ENCODE assay signal across 24 cellular contexts in genomic region chr12:119381471-119382235, GRCh38. TPM values are rescaled to one million over a fixed set of nuclear protein-coding genes. Genes with fewer than 3 reads are reported as not detected.
"Had no signal": no experiment of that assay in that cellular context is flagged by ENCODE, and none has a peak within 500 bp of the region (broad histone marks: within the 10 kb centered on the region; RNA-seq: fewer than 3 reads in every experiment).

No MANE protein-coding gene starts in this region.

- DNase-seq: activated CD4-positive, alpha-beta T cell treated with anti-CD3 and anti-CD28 coated beads for 4 hours; activated CD8-positive, alpha-beta memory T cell treated with anti-CD3 and anti-CD28 coated beads, Interleukin-2, amount 50 U/mL, for 48 hours; activated CD8-positive, alpha-beta T cell treated with anti-CD3 and anti-CD28 coated beads for 36 hours; activated naive CD4-positive, alpha-beta T cell treated with anti-CD3 and anti-CD28 coated beads, Interleukin-2, amount 50 U/mL, for 16 hours; activated naive CD8-positive, alpha-beta T cell treated with anti-CD3 and anti-CD28 coated beads, Interleukin-2, amount 10 ng/mL, durations not matched to agents 7 days and 5 days; activated T-cell treated with anti-CD3 and anti-CD28 coated beads, Interleukin-2, amount 50 U/mL, for 1 hour; adrenal gland; anterior cingulate cortex; Karpas-422; MM.1S; NCI-H1105; NCI-H1436 treated with DMSO at 0.1 percent for 48 hours; NCI-H187; NCI-H2081; NCI-H510A treated with DMSO at 0.1 percent for 48 hours; NCI-H69; NK-92 treated with Interleukin-12 subunit alpha and Interleukin-12 subunit beta, amount 100 ng/mL, for 24 hours; OCI-M1; Peyer's patch; SHP77 treated with DMSO at 0.1 percent for 48 hours had no signal

- H3K27me3 Mint-ChIP-seq: activated CD8-positive, alpha-beta T cell treated with anti-CD3 and anti-CD28 coated beads for 36 hours; activated naive CD8-positive, alpha-beta T cell treated with anti-CD3 and anti-CD28 coated beads, Interleukin-2, amount 10 ng/mL, durations not matched to agents 7 days and 5 days had no signal

- H3K27me3 ChIP-seq: adrenal gland, Peyer's patch had no signal

- H3K27ac ChIP-seq: adrenal gland, Peyer's patch, RWPE1 had no signal

- ATAC-seq: activated CD4-positive, CD25-positive, alpha-beta regulatory T cell treated with anti-CD3 and anti-CD28 coated beads, Interleukin-2, amount 50 U/mL, for 24 hours; activated CD8-positive, alpha-beta T cell treated with anti-CD3 and anti-CD28 coated beads for 36 hours had no signal

- H3K4me3 Mint-ChIP-seq: activated CD8-positive, alpha-beta T cell treated with anti-CD3 and anti-CD28 coated beads for 36 hours; activated naive CD8-positive, alpha-beta T cell treated with anti-CD3 and anti-CD28 coated beads, Interleukin-2, amount 10 ng/mL, durations not matched to agents 7 days and 5 days; T-helper 1 cell treated with Interleukin-12 subunit alpha and Interleukin-12 subunit beta and Interleukin-4 antibody, amounts not matched to agents 30 μg/mL and 1 μg/mL, for 36 hours had no signal

- H3K4me1 ChIP-seq: adrenal gland, Peyer's patch had no signal

- H3K4me1 Mint-ChIP-seq: activated naive CD8-positive, alpha-beta T cell treated with anti-CD3 and anti-CD28 coated beads, Interleukin-2, amount 10 ng/mL, durations not matched to agents 7 days and 5 days had no signal

- H3K4me3 ChIP-seq: adrenal gland, Peyer's patch had no signal

- H3K9me3 ChIP-seq: adrenal gland, Peyer's patch had no signal

- H3K27ac Mint-ChIP-seq: activated CD8-positive, alpha-beta T cell treated with anti-CD3 and anti-CD28 coated beads for 36 hours; activated naive CD8-positive, alpha-beta T cell treated with anti-CD3 and anti-CD28 coated beads, Interleukin-2, amount 10 ng/mL, durations not matched to agents 7 days and 5 days; T-helper 1 cell treated with Interleukin-12 subunit alpha and Interleukin-12 subunit beta and Interleukin-4 antibody, amounts not matched to agents 30 μg/mL and 1 μg/mL, for 36 hours had no signal

- H3K36me3 ChIP-seq: adrenal gland, Peyer's patch had no signal

RNA-seq across cellular contexts. Expression of gene CCDC60, which starts 47.1 kb away (rescaled TPM):
- total RNA-seq: activated CD8-positive, alpha-beta T cell treated with anti-CD3 and anti-CD28 coated beads for 36 hours; activated naive CD8-positive, alpha-beta T cell treated with anti-CD3 and anti-CD28 coated beads, Interleukin-2, amount 10 ng/mL, durations not matched to agents 7 days and 5 days; adrenal gland; SK-MEL-5 had no signal
- polyA plus RNA-seq: adrenal gland had no signal
